ENCODE assay signal across 8 cellular contexts in the genomic region with DNA sequence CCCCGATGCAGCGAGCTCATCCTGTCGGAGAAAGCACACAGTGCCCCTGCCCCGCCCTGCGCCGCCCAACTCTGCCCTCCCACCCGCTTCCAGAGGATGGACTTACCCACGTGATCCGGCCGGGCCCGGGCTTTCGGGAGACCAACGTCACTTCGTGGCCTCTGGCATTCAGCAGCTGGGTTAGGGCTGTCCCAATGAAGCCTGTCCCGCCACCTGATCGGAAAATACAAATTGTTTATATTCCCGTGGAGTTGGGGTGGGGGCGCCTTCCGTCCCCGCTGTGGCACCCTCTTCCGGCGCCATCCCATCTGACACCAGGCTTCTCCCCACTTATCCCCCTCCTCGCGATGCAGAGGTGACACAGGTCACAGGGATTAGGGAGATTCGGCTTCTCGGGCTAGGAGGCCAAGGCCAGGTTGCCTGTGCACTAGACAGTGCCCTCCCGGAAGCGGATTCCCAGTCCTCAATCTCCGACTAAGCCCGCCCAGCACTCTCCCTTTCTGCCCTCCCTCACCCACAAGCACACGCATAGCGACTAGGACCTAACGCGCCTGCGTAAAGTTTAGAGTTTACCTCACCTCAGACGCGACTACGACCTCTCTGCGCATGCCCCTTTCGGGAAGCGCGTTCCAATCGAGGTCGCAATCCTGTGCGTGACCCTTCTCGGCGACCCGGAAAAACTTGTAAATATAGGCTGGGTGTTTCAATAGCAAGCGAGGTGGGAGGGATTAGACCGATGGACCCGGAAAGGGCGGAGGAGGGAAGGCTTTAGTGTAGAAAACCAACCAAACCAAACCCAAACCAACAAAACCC. TPM values are rescaled to one million over a fixed set of nuclear protein-coding genes. Genes with fewer than 3 reads are reported as not detected.
DNase-seq lines count a peak whose midpoint lies in the region; ATAC-seq and TF ChIP-seq lines count a peak whose summit lies in the region.

A gene with protein sequence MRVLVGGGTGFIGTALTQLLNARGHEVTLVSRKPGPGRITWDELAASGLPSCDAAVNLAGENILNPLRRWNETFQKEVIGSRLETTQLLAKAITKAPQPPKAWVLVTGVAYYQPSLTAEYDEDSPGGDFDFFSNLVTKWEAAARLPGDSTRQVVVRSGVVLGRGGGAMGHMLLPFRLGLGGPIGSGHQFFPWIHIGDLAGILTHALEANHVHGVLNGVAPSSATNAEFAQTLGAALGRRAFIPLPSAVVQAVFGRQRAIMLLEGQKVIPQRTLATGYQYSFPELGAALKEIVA (minus strand): TSS at position 537 of the 813 bp plus-strand sequence. CDS start 7 bp downstream, at position 530.

- H3K36me3 Mint-ChIP-seq in activated naive CD4-positive, alpha-beta T cell treated with anti-CD3 and anti-CD28 coated beads, Interleukin-2, amount 50 U/mL, for 24 hours = peaks cover 16% of the 10 kb centered on the region

- no peaks in the 10 kb centered on the region for H3K27me3 Mint-ChIP-seq in activated naive CD4-positive, alpha-beta T cell treated with anti-CD3 and anti-CD28 coated beads, Interleukin-2, amount 50 U/mL, for 24 hours

- H3K27ac Mint-ChIP-seq in activated naive CD4-positive, alpha-beta T cell treated with anti-CD3 and anti-CD28 coated beads, Interleukin-2, amount 50 U/mL, for 24 hours = peak within 1 kb of the TSS; percentile 96

- ATAC-seq in HG02588 (IDR thresholded peaks at IDR 0.05; ENCODE audit: unreplicated experiment) (peak; percentile 91), SK-N-SH treated with all-trans-retinoic acid at 6 μM for 48 hours (peak; percentile 94)

- no peaks in the 10 kb centered on the region for H3K9me3 Mint-ChIP-seq in activated naive CD4-positive, alpha-beta T cell treated with anti-CD3 and anti-CD28 coated beads, Interleukin-2, amount 50 U/mL, for 24 hours

- peak within 1 kb of the TSS; percentile 98 for H3K4me3 Mint-ChIP-seq in activated naive CD4-positive, alpha-beta T cell treated with anti-CD3 and anti-CD28 coated beads, Interleukin-2, amount 50 U/mL, for 24 hours

- peaks cover 46% of the 10 kb centered on the region for H3K4me1 Mint-ChIP-seq in activated naive CD4-positive, alpha-beta T cell treated with anti-CD3 and anti-CD28 coated beads, Interleukin-2, amount 50 U/mL, for 24 hours

- H3K27ac ChIP-seq in temporal lobe (ENCODE audit: low read depth, low read length) = peak within 1 kb of the TSS; percentile 98

- peak within 1 kb of the TSS; percentile 96 for H3K4me3 ChIP-seq in GM08714 (ENCODE audit: low read length)

- peak; percentile 100 for DNase-seq in NCI-H1092 (lab: John Stamatoyannopoulos, UW)
- DNase-seq in glomerular endothelial cell (ENCODE audit: extremely low read depth, low read depth, low spot score) = peak; percentile 96
- peak; percentile 97 for DNase-seq in occipital lobe (lab: John Stamatoyannopoulos, UW)

TF ChIP-seq in SK-N-SH treated with all-trans-retinoic acid at 6 μM for 48 hours, 23 proteins besides CTCF, POLR2A, EP300 and RAD21:
- peak; percentile 94 for TF ChIP-seq ZFP3 (CRISPR knock-in tag; IDR thresholded peaks at IDR 0.05)
- TF ChIP-seq ZC3H10 (CRISPR knock-in tag; IDR thresholded peaks at IDR 0.05) = 0 out of 2 replicates have a peak, but pooled peaks have one; percentile 11
- TF ChIP-seq, protein P1, sequence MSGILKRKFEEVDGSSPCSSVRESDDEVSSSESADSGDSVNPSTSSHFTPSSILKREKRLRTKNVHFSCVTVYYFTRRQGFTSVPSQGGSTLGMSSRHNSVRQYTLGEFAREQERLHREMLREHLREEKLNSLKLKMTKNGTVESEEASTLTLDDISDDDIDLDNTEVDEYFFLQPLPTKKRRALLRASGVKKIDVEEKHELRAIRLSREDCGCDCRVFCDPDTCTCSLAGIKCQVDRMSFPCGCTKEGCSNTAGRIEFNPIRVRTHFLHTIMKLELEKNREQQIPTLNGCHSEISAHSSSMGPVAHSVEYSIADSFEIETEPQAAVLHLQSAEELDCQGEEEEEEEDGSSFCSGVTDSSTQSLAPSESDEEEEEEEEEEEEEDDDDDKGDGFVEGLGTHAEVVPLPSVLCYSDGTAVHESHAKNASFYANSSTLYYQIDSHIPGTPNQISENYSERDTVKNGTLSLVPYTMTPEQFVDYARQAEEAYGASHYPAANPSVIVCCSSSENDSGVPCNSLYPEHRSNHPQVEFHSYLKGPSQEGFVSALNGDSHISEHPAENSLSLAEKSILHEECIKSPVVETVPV (CRISPR knock-in tag; IDR thresholded peaks at IDR 0.05) = no peak
- no peak for TF ChIP-seq ZNF8 (CRISPR knock-in tag; IDR thresholded peaks at IDR 0.05)
- TF ChIP-seq, protein P2, sequence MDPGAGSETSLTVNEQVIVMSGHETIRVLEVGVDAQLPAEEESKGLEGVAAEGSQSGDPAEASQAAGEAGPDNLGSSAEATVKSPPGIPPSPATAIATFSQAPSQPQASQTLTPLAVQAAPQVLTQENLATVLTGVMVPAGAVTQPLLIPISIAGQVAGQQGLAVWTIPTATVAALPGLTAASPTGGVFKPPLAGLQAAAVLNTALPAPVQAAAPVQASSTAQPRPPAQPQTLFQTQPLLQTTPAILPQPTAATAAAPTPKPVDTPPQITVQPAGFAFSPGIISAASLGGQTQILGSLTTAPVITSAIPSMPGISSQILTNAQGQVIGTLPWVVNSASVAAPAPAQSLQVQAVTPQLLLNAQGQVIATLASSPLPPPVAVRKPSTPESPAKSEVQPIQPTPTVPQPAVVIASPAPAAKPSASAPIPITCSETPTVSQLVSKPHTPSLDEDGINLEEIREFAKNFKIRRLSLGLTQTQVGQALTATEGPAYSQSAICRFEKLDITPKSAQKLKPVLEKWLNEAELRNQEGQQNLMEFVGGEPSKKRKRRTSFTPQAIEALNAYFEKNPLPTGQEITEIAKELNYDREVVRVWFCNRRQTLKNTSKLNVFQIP (CRISPR knock-in tag; IDR thresholded peaks at IDR 0.05; ENCODE audit: borderline replicate concordance, low read depth) = 0 out of 2 replicates have a peak, but pooled peaks have one; percentile 34

RNA-seq across cellular contexts. Expression of the gene that starts here (rescaled TPM):
- total RNA-seq in glomerular endothelial cell (21.2 and 25.4 TPM in 2 replicates), occipital lobe (17.0 TPM), temporal lobe (17.0 TPM)

Comparison
In these comparisons a context has a peak if more than half of its experiments do, and no peak if none do; other contexts are left out.
1. Peak in every context shown above with its lines: DNase-seq, ATAC-seq, H3K4me3 ChIP-seq and H3K27ac ChIP-seq.